8 cellular contexts compared by ENCODE assay signal in the genomic region with DNA sequence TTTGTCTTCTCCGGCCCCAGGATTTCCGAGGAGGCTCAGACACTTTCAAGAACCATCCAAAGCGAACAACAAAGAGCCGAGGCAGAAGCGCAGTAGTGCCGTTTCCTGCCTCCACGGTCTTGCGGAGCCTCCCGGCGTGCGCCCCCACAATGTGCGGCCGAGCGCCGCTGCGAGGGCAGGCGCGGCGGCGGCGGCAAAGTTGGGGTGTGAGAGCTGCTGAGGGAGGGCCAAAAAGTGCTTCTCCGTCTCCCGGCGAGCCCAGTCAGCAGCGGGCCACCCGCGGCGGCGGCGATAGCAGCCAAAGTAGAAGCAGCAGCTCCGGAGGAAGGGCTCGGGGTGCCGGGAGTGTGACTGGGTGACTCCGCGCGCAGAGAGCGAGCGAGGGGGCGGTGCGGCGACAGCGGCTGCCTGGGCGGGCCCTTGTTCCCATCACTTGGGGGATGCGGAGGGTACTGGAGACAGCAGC.
DNase-seq lines count a peak whose midpoint lies in the region; ATAC-seq and TF ChIP-seq lines count a peak whose summit lies in the region.

No MANE protein-coding gene starts in this region.

- DNase-seq in activated CD4-positive, alpha-beta T cell treated with anti-CD3 and anti-CD28 coated beads, Interleukin-2, amount 10 ng/mL, durations not matched to agents 24 days and 14 days: peak; percentile 61
- DNase-seq in activated CD4-positive, alpha-beta T cell treated with anti-CD3 and anti-CD28 coated beads, Interleukin-2, amount 50 U/mL, for 4 hours: no peak
- DNase-seq in adrenal gland: peak; percentile 55 to 74 (median 61)
- DNase-seq in left ventricle myocardium superior: peak; percentile 72
- peak; percentile 48 to 94 (median 60) for DNase-seq in posterior cingulate gyrus
- DNase-seq in stimulated activated naive CD4-positive, alpha-beta T cell (lab: John Stamatoyannopoulos, UW): no peak

- no peak for TF ChIP-seq POLR2A in adrenal gland (IDR thresholded peaks at IDR 0.05)

- no peak overlapping the region for H3K27ac Mint-ChIP-seq in activated CD4-positive, alpha-beta T cell treated with anti-CD3 and anti-CD28 coated beads, Interleukin-2, amount 10 ng/mL, durations not matched to agents 24 days and 14 days

- no peaks in the 10 kb centered on the region for H3K36me3 ChIP-seq in adrenal gland (replicated peaks in 1 of 2)

- intact Hi-C loops in activated CD4-positive, alpha-beta T cell treated with anti-CD3 and anti-CD28 coated beads, Interleukin-2, amount 10 ng/mL, durations not matched to agents 24 days and 14 days (cut with micrococcal nuclease): no loop called here
- intact Hi-C loops in adrenal gland (cut with DNase I) (no loop called here), left ventricle myocardium superior (cut with micrococcal nuclease) (no loop called here), posterior cingulate gyrus (cut with DNase I) (loop anchor here (5.0 to 10.0 kb wide), 2 partner anchors 134 to 356 kb away; no protein-coding TSS in a partner anchor)

- 0 to 1% (median 1%) methylated on average over 6 to 44 of the region's 44 CpGs for WGBS in adrenal gland, 4 donors

- no peaks in the 10 kb centered on the region for H3K9me3 ChIP-seq in adrenal gland (replicated peaks in 1 of 3)

- H3K4me1 Mint-ChIP-seq in activated CD4-positive, alpha-beta T cell treated with anti-CD3 and anti-CD28 coated beads, Interleukin-2, amount 10 ng/mL, durations not matched to agents 24 days and 14 days: peaks cover 1% of the 10 kb centered on the region

- H3K27ac ChIP-seq in adrenal gland: peak overlapping the region; percentile 47 to 96 (median 85)

- TF ChIP-seq CTCF in LNCAP (IDR thresholded peaks at IDR 0.05): peak; percentile 35; the same call in 1 of the 2 replicates
- TF ChIP-seq CTCF in adrenal gland (IDR thresholded peaks at IDR 0.05): peak in 1 of 6 experiments; percentile 6

- H3K9me3 Mint-ChIP-seq in activated CD4-positive, alpha-beta T cell treated with anti-CD3 and anti-CD28 coated beads, Interleukin-2, amount 10 ng/mL, durations not matched to agents 24 days and 14 days: no peaks in the 10 kb centered on the region

- no peak overlapping the region for H3K4me3 Mint-ChIP-seq in activated CD4-positive, alpha-beta T cell treated with anti-CD3 and anti-CD28 coated beads, Interleukin-2, amount 10 ng/mL, durations not matched to agents 24 days and 14 days

- peak; percentile 82 for ATAC-seq in left ventricle myocardium superior
- ATAC-seq in HG03442 (IDR thresholded peaks at IDR 0.05; ENCODE audit: unreplicated experiment): no peak

- H3K4me1 ChIP-seq in adrenal gland (replicated peaks in 1 of 2): peaks cover 11 to 18% of the 10 kb centered on the region in 2 donors

- no peaks in the 10 kb centered on the region for H3K27me3 ChIP-seq in adrenal gland

- peaks cover 11% of the 10 kb centered on the region for H3K27me3 Mint-ChIP-seq in activated CD4-positive, alpha-beta T cell treated with anti-CD3 and anti-CD28 coated beads, Interleukin-2, amount 10 ng/mL, durations not matched to agents 24 days and 14 days

- no peaks in the 10 kb centered on the region for H3K36me3 Mint-ChIP-seq in activated CD4-positive, alpha-beta T cell treated with anti-CD3 and anti-CD28 coated beads, Interleukin-2, amount 10 ng/mL, durations not matched to agents 24 days and 14 days (ENCODE audit: low read depth)

- peak overlapping the region in 3 of 4 donors; percentile 67 to 81 (median 80) for H3K4me3 ChIP-seq in adrenal gland

Comparison
In these comparisons a context has a peak if more than half of its experiments do, and no peak if none do; other contexts are left out.
1. DNase-seq: peak in activated CD4-positive, alpha-beta T cell treated with anti-CD3 and anti-CD28 coated beads, Interleukin-2, amount 10 ng/mL, durations not matched to agents 24 days and 14 days (single experiment), adrenal gland (7 of 7), left ventricle myocardium superior (single experiment) and posterior cingulate gyrus (10 of 10); none in activated CD4-positive, alpha-beta T cell treated with anti-CD3 and anti-CD28 coated beads, Interleukin-2, amount 50 U/mL, for 4 hours (0 of 2) and stimulated activated naive CD4-positive, alpha-beta T cell (0 of 6).